1 cellular context compared by ENCODE assay signal in genomic region chr2:60671971-60672370, GRCh38.
TF ChIP-seq lines count a peak whose summit lies in the region.

No MANE protein-coding gene starts in this region.

TF ChIP-seq in GM23338, 12 proteins besides CTCF, POLR2A, EP300 and RAD21 (continued from another document):
- TF ChIP-seq JUNB (IDR thresholded peaks at IDR 0.05; ENCODE audit: unreplicated experiment) (no peak), ZNF462 (CRISPR knock-in tag; IDR thresholded peaks at IDR 0.05) (no peak), ETS1 (IDR thresholded peaks at IDR 0.05) (no peak), CREB1 (CRISPR knock-in tag; IDR thresholded peaks at IDR 0.05; ENCODE audit: low read depth) (no peak), POLR2AphosphoS5 (IDR thresholded peaks at IDR 0.05; ENCODE audit: low read depth) (no peak), STAT1 (IDR thresholded peaks at IDR 0.05; ENCODE audit: unreplicated experiment) (no peak)
TF ChIP-seq in GM23338: peak in this region for 0.
